In the genomic region with DNA sequence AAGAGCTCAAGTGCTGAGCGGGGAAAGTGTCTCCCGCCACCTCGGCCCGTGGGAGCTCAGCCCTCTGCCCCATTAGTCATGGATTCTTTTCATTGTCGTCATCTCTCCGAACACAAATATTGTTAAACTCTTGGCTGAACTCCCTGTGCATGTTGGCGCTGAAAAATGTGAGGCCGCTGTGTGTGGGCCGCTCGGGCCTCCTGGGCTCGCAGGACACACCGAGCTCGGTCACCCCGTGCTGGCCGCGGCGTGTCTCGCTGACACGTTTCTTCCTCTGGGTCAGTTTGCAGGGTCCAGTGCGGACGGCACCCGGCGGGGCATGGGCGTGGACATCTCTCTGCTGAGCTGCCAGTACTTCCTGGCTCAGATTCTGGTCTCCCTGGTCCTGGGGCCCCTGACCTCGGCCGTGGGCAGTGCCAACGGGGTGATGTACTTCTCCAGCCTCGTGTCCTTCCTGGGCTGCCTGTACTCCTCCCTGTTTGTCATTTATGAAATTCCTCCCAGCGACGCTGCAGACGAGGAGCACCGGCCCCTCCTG, we compare ENCODE assay signal across 11 cellular contexts. TPM values are rescaled to one million over a fixed set of nuclear protein-coding genes. Genes with fewer than 3 reads are reported as not detected.
DNase-seq lines count a peak whose midpoint lies in the region; ATAC-seq and TF ChIP-seq lines count a peak whose summit lies in the region.
"Had no signal": no experiment of that assay in that cellular context is flagged by ENCODE, and none has a peak within 500 bp of the region (broad histone marks: within the 10 kb centered on the region; RNA-seq: fewer than 3 reads in every experiment).

No MANE protein-coding gene starts in this region.

- H3K9me3 Mint-ChIP-seq in osteocyte (ENCODE audit: unreplicated experiment), result no peaks in the 10 kb centered on the region
- H3K9me3 Mint-ChIP-seq: central memory CD8-positive, alpha-beta T cell had no signal

- H3K4me1 ChIP-seq in SJCRH30, result peaks cover 28% of the 10 kb centered on the region

- H3K27ac Mint-ChIP-seq in osteocyte (ENCODE audit: unreplicated experiment), result peak overlapping the region; percentile 84

- H3K9me3 ChIP-seq in SJCRH30 (replicated peaks), result no peaks in the 10 kb centered on the region

- H3K27me3 Mint-ChIP-seq in osteocyte (ENCODE audit: unreplicated experiment), result no peaks in the 10 kb centered on the region
- H3K27me3 Mint-ChIP-seq: central memory CD8-positive, alpha-beta T cell had no signal

- peaks cover 8% of the 10 kb centered on the region for H3K36me3 ChIP-seq in SJCRH30

- no peak for ATAC-seq in HG03378 (IDR thresholded peaks at IDR 0.05; ENCODE audit: unreplicated experiment)

- peak overlapping the region; percentile 54 for H3K4me3 ChIP-seq in SJCRH30
- peak overlapping the region; percentile 25 for H3K4me3 ChIP-seq in fibroblast of pulmonary artery (replicated peaks; ENCODE audit: low read depth, low read length)

- TF ChIP-seq CTCF in AG09319 (IDR thresholded peaks at IDR 0.05; ENCODE audit: low read depth, low read length) (no peak), fibroblast of pulmonary artery (IDR thresholded peaks at IDR 0.05; ENCODE audit: low read length, missing control alignments) (no peak), osteocyte (IDR thresholded peaks at IDR 0.05) (no peak)

- H3K27ac ChIP-seq in SJCRH30, result peak overlapping the region; percentile 100

- peaks cover 34% of the 10 kb centered on the region for H3K4me1 Mint-ChIP-seq in osteocyte (ENCODE audit: unreplicated experiment)
- H3K4me1 Mint-ChIP-seq: central memory CD8-positive, alpha-beta T cell had no signal

- H3K4me3 Mint-ChIP-seq in osteocyte (ENCODE audit: unreplicated experiment), result peak overlapping the region; percentile 52
- H3K4me3 Mint-ChIP-seq: central memory CD8-positive, alpha-beta T cell had no signal

- peak; percentile 68 for DNase-seq in AG09319 (ENCODE audit: extremely low read depth, low read depth)
- DNase-seq in SJCRH30, result peak; percentile 94 to 97
- peak; percentile 96 for DNase-seq in fibroblast of pulmonary artery (ENCODE audit: low read depth)
- DNase-seq in osteocyte (ENCODE audit: extremely low spot score, unreplicated experiment), result peak; percentile 91
- no peak for DNase-seq in activated naive CD4-positive, alpha-beta T cell treated with anti-CD3 and anti-CD28 coated beads, Interleukin-2, amount 50 U/mL, for 16 hours
- DNase-seq in GM19238 (ENCODE audit: insufficient read length, low spot score), result no peak
- no peak for DNase-seq in Kasumi-1 (lab: John Stamatoyannopoulos, UW)
- DNase-seq: DMS79 treated with DMSO at 0.1 percent for 48 hours, RPMI8226 had no signal

- H3K27me3 ChIP-seq in SJCRH30, result no peaks in the 10 kb centered on the region

- H3K36me3 Mint-ChIP-seq in osteocyte (ENCODE audit: unreplicated experiment), result peaks cover 1% of the 10 kb centered on the region

RNA-seq across cellular contexts. Expression of gene SLC45A1, which starts 25.6 kb away (rescaled TPM):
- total RNA-seq in SJCRH30 (2014; rRNA removed; shearing (Covaris generic)), result 1.7 and 2.8 TPM in 2 replicates
- 2.9 and 3.2 TPM in 2 replicates for total RNA-seq in osteocyte

Comparison
In these comparisons a context has a peak if more than half of its experiments do, and no peak if none do; other contexts are left out.
1. DNase-seq: peak in AG09319 (single experiment), SJCRH30 (2 of 2), fibroblast of pulmonary artery (single experiment) and osteocyte (single experiment); none in activated naive CD4-positive, alpha-beta T cell treated with anti-CD3 and anti-CD28 coated beads, Interleukin-2, amount 50 U/mL, for 16 hours (single experiment), GM19238 (single experiment) and Kasumi-1 (0 of 2).